Comparison of ENCODE assay signal across 8 cellular contexts in genomic region chr10:119270893-119271361, GRCh38.
A peak's percentile ranks its signal among the peaks of the same experiment; 100 is the strongest.
DNase-seq lines count a peak whose midpoint lies in the region; ATAC-seq and TF ChIP-seq lines count a peak whose summit lies in the region.

No MANE protein-coding gene starts in this region.

- intact Hi-C loops in left ventricle myocardium superior (cut with micrococcal nuclease): no loop called here

- ATAC-seq in GM21515 (IDR thresholded peaks at IDR 0.05; ENCODE audit: unreplicated experiment): peak; percentile 64
- peak; percentile 87 for ATAC-seq in left ventricle myocardium superior
- ATAC-seq in HG03520 (IDR thresholded peaks at IDR 0.05; ENCODE audit: unreplicated experiment): no peak

- H3K4me3 ChIP-seq in NB4 (ENCODE audit: low read depth, low read length): peak overlapping the region; percentile 45

- peak; percentile 54 for DNase-seq in CMK (ENCODE audit: low read depth)
- DNase-seq in NB4 (ENCODE audit: low read depth): peak; percentile 90
- DNase-seq in activated effector memory CD4-positive, alpha-beta T cell treated with Interleukin-2 at 50 U/mL for 16 hours: peak; percentile 33
- peak; percentile 89 for DNase-seq in left ventricle myocardium superior
- peak; percentile 20 for DNase-seq in stimulated activated CD8-positive, alpha-beta memory T cell treated with anti-CD3 and anti-CD28 coated beads, Interleukin-15, amount 100 ng/mL, for 24 hours (ENCODE audit: low read depth)
- no peak for DNase-seq in epidermal melanocyte (ENCODE audit: insufficient read length, low spot score)

- peak; percentile 37 for TF ChIP-seq POLR2A in NB4 (IDR thresholded peaks at IDR 0.05; ENCODE audit: extremely low read depth, insufficient read length)

- TF ChIP-seq CTCF in NB4 (IDR thresholded peaks at IDR 0.05; ENCODE audit: low read depth, low read length): no peak
